In the genomic region with DNA sequence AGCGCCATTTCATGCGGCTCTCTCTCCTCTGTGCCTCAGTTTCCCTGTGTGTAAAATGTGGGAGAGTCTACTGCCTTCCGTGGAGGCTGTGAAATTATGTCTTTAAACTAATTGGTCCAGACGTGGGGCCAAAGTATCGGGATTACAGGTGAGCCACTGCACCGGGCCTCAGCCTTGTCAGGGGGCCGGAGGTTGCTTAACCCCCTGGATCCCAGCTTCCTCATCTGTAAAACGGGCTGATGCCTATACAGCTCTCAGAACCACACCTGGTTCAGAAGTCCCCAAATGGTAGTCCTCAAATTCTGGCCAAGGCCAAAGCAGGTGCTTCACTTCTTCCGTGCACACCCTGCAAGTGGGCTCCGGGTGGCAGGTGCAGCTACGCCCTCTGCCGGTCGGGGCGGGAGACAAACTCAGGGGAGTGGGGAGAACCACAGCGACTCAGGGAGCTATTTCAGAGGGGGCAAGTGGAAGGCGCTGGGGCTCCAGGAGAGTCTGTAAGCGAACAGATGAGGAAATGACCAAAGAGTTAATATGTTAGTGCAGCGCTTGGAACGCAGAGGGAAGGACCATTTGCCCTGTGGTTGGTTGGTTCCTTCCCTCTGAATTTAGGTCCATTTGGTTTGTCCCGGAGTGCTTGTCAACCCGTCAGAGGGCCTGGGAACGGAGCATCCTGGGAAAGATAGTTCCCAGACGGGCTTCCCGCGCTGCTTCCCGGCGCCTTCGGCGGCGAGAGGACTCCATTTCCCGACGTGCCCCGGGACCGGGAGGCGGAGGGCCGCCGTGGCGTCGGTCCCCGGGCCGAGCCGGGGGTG, we compare ENCODE assay signal across 8 cellular contexts. TPM values are rescaled to one million over a fixed set of nuclear protein-coding genes. Genes with fewer than 3 reads are reported as not detected.
DNase-seq lines count a peak whose midpoint lies in the region; ATAC-seq and TF ChIP-seq lines count a peak whose summit lies in the region.

A gene (plus strand): TSS at position 812 of the 812 bp plus-strand sequence. CDS start 135 bp downstream, outside the sequence.

- H3K27me3 ChIP-seq in H7 (ENCODE audit: control insufficient read depth, insufficient read depth, low read length) (no peaks in the 10 kb centered on the region), Loucy (ENCODE audit: insufficient read depth, low read length, poor library complexity, severe bottlenecking) (no peaks in the 10 kb centered on the region)

- H3K27ac Mint-ChIP-seq in nephron = peak within 1 kb of the TSS; percentile 95 to 98 (median 98)

- H3K36me3 Mint-ChIP-seq in nephron (ENCODE audit: low read depth) = peaks cover 9% of the 10 kb centered on the region

- peaks cover 18% of the 10 kb centered on the region for H3K4me1 ChIP-seq in Loucy (ENCODE audit: insufficient read depth, low read length, poor library complexity, severe bottlenecking)

- TF ChIP-seq CTCF in Loucy (conservative IDR thresholded peaks at IDR 0.05; ENCODE audit: low read length) = peak; percentile 74
- peak; percentile 93 for TF ChIP-seq CTCF in fibroblast of the aortic adventitia (IDR thresholded peaks at IDR 0.05; ENCODE audit: insufficient read depth, low read length)
- TF ChIP-seq CTCF in nephron (IDR thresholded peaks at IDR 0.05; ENCODE audit: unreplicated experiment in 3 of 3) = peak; percentile 87 to 93 (median 88)

- peak; percentile 88 for ATAC-seq in stimulated activated naive CD8-positive, alpha-beta T cell treated with anti-CD3 and anti-CD28 coated beads, Interleukin-15, Interleukin-2, amounts not matched to agents 100 U/mL and 50 U/mL, for 24 hours

- peaks cover 5% of the 10 kb centered on the region for H4K20me1 ChIP-seq in Loucy (ENCODE audit: insufficient read depth, low read length, poor library complexity, severe bottlenecking)

- H3K9me3 ChIP-seq in Loucy (ENCODE audit: insufficient read depth, low read depth, low read length) = no peaks in the 10 kb centered on the region

- H3K9me2 ChIP-seq in Loucy (replicated peaks; ENCODE audit: low read depth, low read length) = no peaks in the 10 kb centered on the region

- peak within 1 kb of the TSS; percentile 81 for H3K9ac ChIP-seq in Loucy (ENCODE audit: low read depth, low read length, poor library complexity, severe bottlenecking)

- H3K4me3 Mint-ChIP-seq in nephron = peak within 1 kb of the TSS; percentile 99 to 100 (median 100)

- H3K36me3 ChIP-seq in H7 (replicated peaks; ENCODE audit: control insufficient read depth, insufficient read depth, low read length) (peaks cover 2% of the 10 kb centered on the region), Loucy (ENCODE audit: insufficient read depth, low read length) (no peaks in the 10 kb centered on the region)

- H3K79me2 ChIP-seq in Loucy (ENCODE audit: insufficient read depth, low read length) = peaks cover 40% of the 10 kb centered on the region

- peak within 1 kb of the TSS; percentile 90 for H3K4me3 ChIP-seq in H7 (ENCODE audit: insufficient read depth, low read depth, low read length)
- peak within 1 kb of the TSS; percentile 83 for H3K4me3 ChIP-seq in Loucy (ENCODE audit: low read length, poor library complexity, severe bottlenecking)
- peak within 1 kb of the TSS; percentile 87 for H3K4me3 ChIP-seq in fibroblast of the aortic adventitia (ENCODE audit: low read depth, low read length)

- H3K9me3 Mint-ChIP-seq in nephron = peaks cover 4% of the 10 kb centered on the region

- peak within 1 kb of the TSS; percentile 85 for H3K4me2 ChIP-seq in Loucy (ENCODE audit: low read depth, low read length, poor library complexity, severe bottlenecking)

- peak; percentile 98 for DNase-seq in ELR (ENCODE audit: low read depth)
- peak; percentile 98 for DNase-seq in H7
- peak; percentile 86 for DNase-seq in SHP77 treated with DMSO at 0.1 percent for 48 hours (lab: John Stamatoyannopoulos, UW)
- peak; percentile 91 for DNase-seq in activated effector memory CD4-positive, alpha-beta T cell treated with Interleukin-2 at 50 U/mL for 16 hours
- DNase-seq in fibroblast of the aortic adventitia (ENCODE audit: low read depth) = peak; percentile 99
- peak; percentile 93 for DNase-seq in stimulated activated naive CD8-positive, alpha-beta T cell treated with anti-CD3 and anti-CD28 coated beads, Interleukin-15, Interleukin-2, amounts not matched to agents 100 U/mL and 50 U/mL, for 24 hours

- peaks cover 28% of the 10 kb centered on the region for H3K4me1 Mint-ChIP-seq in nephron

- no peaks in the 10 kb centered on the region for H3F3A ChIP-seq in Loucy (ENCODE audit: low read depth)

- peak within 1 kb of the TSS; percentile 80 for H2AFZ ChIP-seq in Loucy (ENCODE audit: low read length)

- peaks cover 3% of the 10 kb centered on the region for H3K27me3 Mint-ChIP-seq in nephron (ENCODE audit: low read depth)

RNA-seq across cellular contexts. Expression of the gene that starts here (rescaled TPM):
- 35.6 and 42.8 TPM in 2 replicates for total RNA-seq in H7 (2014; rRNA removed; shearing (Covaris generic))
- 24.5 and 34.3 TPM in 2 replicates for total RNA-seq in fibroblast of the aortic adventitia (ENCODE audit: low replicate concordance)

Comparison
In these comparisons a context has a peak if more than half of its experiments do, and no peak if none do; other contexts are left out.
1. Peak in every context shown above with its lines: DNase-seq, ATAC-seq and H3K4me3 ChIP-seq.